ENCODE assay signal across 7 cellular contexts in genomic region chr12:64181504-64182291, GRCh38. TPM values are rescaled to one million over a fixed set of nuclear protein-coding genes. Genes with fewer than 3 reads are reported as not detected.
A peak's percentile ranks its signal among the peaks of the same experiment; 100 is the strongest.
DNase-seq lines count a peak whose midpoint lies in the region; TF ChIP-seq lines count a peak whose summit lies in the region.

No MANE protein-coding gene starts in this region.

- no peak overlapping the region for H3K4me3 Mint-ChIP-seq in activated CD4-positive, alpha-beta T cell treated with anti-CD3 and anti-CD28 coated beads, Interleukin-2, amount 10 ng/mL, durations not matched to agents 24 days and 14 days

- H3K4me1 ChIP-seq in spleen = peaks cover 7 to 24% (median 15%) of the 10 kb centered on the region in 6 donors

- no peaks in the 10 kb centered on the region for H3K4me1 Mint-ChIP-seq in activated CD4-positive, alpha-beta T cell treated with anti-CD3 and anti-CD28 coated beads, Interleukin-2, amount 10 ng/mL, durations not matched to agents 24 days and 14 days

- no peaks in the 10 kb centered on the region for H3K27me3 ChIP-seq in spleen (replicated peaks in 1 of 7)

- peak overlapping the region in 7 of 8 donors; percentile 21 to 56 (median 42) for H3K27ac ChIP-seq in spleen

- TF ChIP-seq POLR2A in spleen (IDR thresholded peaks at IDR 0.05) = no peak

- no peak overlapping the region for H3K4me3 ChIP-seq in GM12864 (ENCODE audit: low read depth, low read length)
- no peak overlapping the region for H3K4me3 ChIP-seq in spleen

- intact Hi-C loops in spleen (cut with DNase I; ENCODE audit: low total_unique reads) = loop anchor here (5.0 kb wide), 1 partner anchor 339 kb away; the partner anchor contains the start of gene SRGAP1
- intact Hi-C loops in activated CD4-positive, alpha-beta T cell treated with anti-CD3 and anti-CD28 coated beads, Interleukin-2, amount 10 ng/mL, durations not matched to agents 24 days and 14 days (cut with micrococcal nuclease) = no loop called here

- DNase-seq in GM12864 (ENCODE audit: low read depth) = no peak
- DNase-seq in NCI-H1417 (lab: John Stamatoyannopoulos, UW) = peak; percentile 40 to 64 (median 55)
- DNase-seq in astrocyte of the hippocampus (ENCODE audit: low read depth, low spot score) = peak; percentile 95
- DNase-seq in iPS-NIHi7 (ENCODE audit: extremely low spot score) = peak; percentile 49
- DNase-seq in spleen = no peak
- DNase-seq in NCI-H2029 (lab: John Stamatoyannopoulos, UW) = no peak
- no peak for DNase-seq in activated CD4-positive, alpha-beta T cell treated with anti-CD3 and anti-CD28 coated beads, Interleukin-2, amount 10 ng/mL, durations not matched to agents 24 days and 14 days

- H3K27ac Mint-ChIP-seq in activated CD4-positive, alpha-beta T cell treated with anti-CD3 and anti-CD28 coated beads, Interleukin-2, amount 10 ng/mL, durations not matched to agents 24 days and 14 days = no peak overlapping the region

- no peaks in the 10 kb centered on the region for H3K9me3 Mint-ChIP-seq in activated CD4-positive, alpha-beta T cell treated with anti-CD3 and anti-CD28 coated beads, Interleukin-2, amount 10 ng/mL, durations not matched to agents 24 days and 14 days

- H3K9me3 ChIP-seq in spleen = no peaks in the 10 kb centered on the region

- TF ChIP-seq CTCF in GM12864 (IDR thresholded peaks at IDR 0.05; ENCODE audit: low read depth, low read length, missing control alignments) = peak; percentile 23
- peak in 9 of 11 experiments; percentile 14 to 57 (median 43) for TF ChIP-seq CTCF in spleen (IDR thresholded peaks at IDR 0.05 in 8 of 11, conservative IDR thresholded peaks at IDR 0.05 in 3 of 11)

- H3K27me3 Mint-ChIP-seq in activated CD4-positive, alpha-beta T cell treated with anti-CD3 and anti-CD28 coated beads, Interleukin-2, amount 10 ng/mL, durations not matched to agents 24 days and 14 days = no peaks in the 10 kb centered on the region

- 52 to 58% (median 52%) methylated on average over 3 of the region's 3 CpGs for whole genome bisulfite sequencing in spleen, 5 donors

- H3K36me3 ChIP-seq in spleen = no peaks in the 10 kb centered on the region

- no peaks in the 10 kb centered on the region for H3K36me3 Mint-ChIP-seq in activated CD4-positive, alpha-beta T cell treated with anti-CD3 and anti-CD28 coated beads, Interleukin-2, amount 10 ng/mL, durations not matched to agents 24 days and 14 days (ENCODE audit: low read depth)

RNA-seq across cellular contexts. Expression of gene KICS2, which starts 40.4 kb away (rescaled TPM):
- total RNA-seq in spleen = 10 to 100 TPM in 6 of 7 donors, 1 to 10 TPM in 1; 9.5 to 26.2 (median 15.3) TPM
- 1 to 10 TPM; 6.6 to 8.6 (median 8.1) TPM for polyA plus RNA-seq in spleen
- total RNA-seq in activated CD4-positive, alpha-beta T cell treated with anti-CD3 and anti-CD28 coated beads, Interleukin-2, amount 10 ng/mL, durations not matched to agents 24 days and 14 days = 12.8 and 17.1 TPM in 2 replicates

Comparison
In these comparisons a context has a peak if more than half of its experiments do, and no peak if none do; other contexts are left out.
1. DNase-seq: peak in NCI-H1417 (3 of 3), astrocyte of the hippocampus (single experiment) and iPS-NIHi7 (single experiment); none in GM12864 (single experiment), spleen (single experiment), NCI-H2029 (single experiment) and activated CD4-positive, alpha-beta T cell treated with anti-CD3 and anti-CD28 coated beads, Interleukin-2, amount 10 ng/mL, durations not matched to agents 24 days and 14 days (single experiment).